In the genomic region with DNA sequence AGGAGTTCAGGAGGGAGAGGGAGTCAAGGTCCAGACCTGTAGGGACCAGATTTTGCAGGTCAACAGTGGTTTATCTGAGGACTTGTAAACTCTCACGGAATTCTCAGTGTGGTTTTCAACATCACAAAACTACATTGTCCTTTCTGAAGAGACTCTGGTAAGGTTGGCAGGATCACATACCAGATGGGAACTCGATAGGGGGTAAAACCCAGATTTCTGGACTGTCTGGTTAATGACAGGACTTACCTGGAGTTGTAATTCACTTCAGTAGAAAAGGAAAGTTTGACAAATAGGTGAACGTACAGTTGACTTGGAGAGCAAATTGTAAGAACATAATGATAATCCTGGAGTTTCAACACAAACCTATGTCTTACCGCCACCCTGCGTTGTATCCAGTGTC, we compare ENCODE assay signal across 14 cellular contexts. TPM values are rescaled to one million over a fixed set of nuclear protein-coding genes. Genes with fewer than 3 reads are reported as not detected.
DNase-seq lines count a peak whose midpoint lies in the region; ATAC-seq lines count a peak whose summit lies in the region.
"Had no signal": no experiment of that assay in that cellular context is flagged by ENCODE, and none has a peak within 500 bp of the region (broad histone marks: within the 10 kb centered on the region; RNA-seq: fewer than 3 reads in every experiment).

No MANE protein-coding gene starts in this region.

- no peak overlapping the region for H3K4me3 ChIP-seq in CD4-positive, CD25-positive, alpha-beta regulatory T cell (ENCODE audit: low read depth, low read length)
- H3K4me3 ChIP-seq: A549 had no signal

- H3K27ac ChIP-seq in CD4-positive, CD25-positive, alpha-beta regulatory T cell (ENCODE audit: insufficient read depth, low read length, poor library complexity, severe bottlenecking): no peak overlapping the region
- H3K27ac ChIP-seq: A549 had no signal

- H3K4me1 ChIP-seq in CD4-positive, CD25-positive, alpha-beta regulatory T cell (ENCODE audit: control insufficient read depth, insufficient read depth, low read length, poor library complexity, severe bottlenecking): peaks cover 31% of the 10 kb centered on the region

- H3K27me3 Mint-ChIP-seq in CD4-positive, CD25-positive, alpha-beta regulatory T cell: no peaks in the 10 kb centered on the region
- H3K27me3 Mint-ChIP-seq in stimulated activated naive B cell treated with anti-CD40 and anti-IgM and Interleukin-4, amounts not matched to agents 10 μg/mL and 1 μg/mL and 100 μg/mL, for 72 hours: no peaks in the 10 kb centered on the region

- H3K9me3 Mint-ChIP-seq in CD4-positive, CD25-positive, alpha-beta regulatory T cell: no peaks in the 10 kb centered on the region
- no peaks in the 10 kb centered on the region for H3K9me3 Mint-ChIP-seq in stimulated activated naive B cell treated with anti-CD40 and anti-IgM and Interleukin-4, amounts not matched to agents 10 μg/mL and 1 μg/mL and 100 μg/mL, for 72 hours
- H3K9me3 Mint-ChIP-seq: H9 had no signal

- H3K36me3 Mint-ChIP-seq in CD4-positive, CD25-positive, alpha-beta regulatory T cell: peaks cover 30% of the 10 kb centered on the region
- peaks cover 57 to 69% of the 10 kb centered on the region in 2 donors for H3K36me3 Mint-ChIP-seq in stimulated activated naive B cell treated with anti-CD40 and anti-IgM and Interleukin-4, amounts not matched to agents 10 μg/mL and 1 μg/mL and 100 μg/mL, for 72 hours

- H3K4me3 Mint-ChIP-seq in CD4-positive, CD25-positive, alpha-beta regulatory T cell: peak overlapping the region in 1 of 4 donors; percentile 66
- H3K4me3 Mint-ChIP-seq in stimulated activated naive B cell treated with anti-CD40 and anti-IgM and Interleukin-4, amounts not matched to agents 10 μg/mL and 1 μg/mL and 100 μg/mL, for 72 hours: no peak overlapping the region
- H3K4me3 Mint-ChIP-seq: CD14-positive monocyte, H9 had no signal

- peaks cover 10% of the 10 kb centered on the region for H3K36me3 ChIP-seq in CD4-positive, CD25-positive, alpha-beta regulatory T cell (ENCODE audit: control insufficient read depth, insufficient read depth, low read length)

- H3K9me3 ChIP-seq in CD4-positive, CD25-positive, alpha-beta regulatory T cell (ENCODE audit: control insufficient read depth in 2 of 2, low read length in 2 of 2): no peaks in the 10 kb centered on the region
- H3K9me3 ChIP-seq: A549 had no signal

- no peaks in the 10 kb centered on the region for H3K27me3 ChIP-seq in CD4-positive, CD25-positive, alpha-beta regulatory T cell (ENCODE audit: control insufficient read depth, insufficient read depth, low read length)

- in situ Hi-C loops in G401 (cut with HindIII; ENCODE audit: low sequenced_read_pairs): no loop called here

- H3K27ac Mint-ChIP-seq in CD4-positive, CD25-positive, alpha-beta regulatory T cell: peak overlapping the region in 2 of 3 donors; percentile 26 to 89
- peak overlapping the region; percentile 48 for H3K27ac Mint-ChIP-seq in stimulated activated naive B cell treated with anti-CD40 and anti-IgM and Interleukin-4, amounts not matched to agents 10 μg/mL and 1 μg/mL and 100 μg/mL, for 72 hours

- peaks cover 22 to 59% (median 37%) of the 10 kb centered on the region in 4 donors for H3K4me1 Mint-ChIP-seq in CD4-positive, CD25-positive, alpha-beta regulatory T cell
- H3K4me1 Mint-ChIP-seq in stimulated activated naive B cell treated with anti-CD40 and anti-IgM and Interleukin-4, amounts not matched to agents 10 μg/mL and 1 μg/mL and 100 μg/mL, for 72 hours: peaks cover 53 to 80% of the 10 kb centered on the region in 2 donors

- no peak for DNase-seq in CD4-positive, CD25-positive, alpha-beta regulatory T cell
- DNase-seq in G401 (ENCODE audit: low spot score) (peak; percentile 76), cerebellum (ENCODE audit: low spot score) (peak; percentile 53), occipital lobe (lab: John Stamatoyannopoulos, UW) (no peak)
- DNase-seq in stimulated activated naive B cell treated with anti-CD40 and anti-IgM and Interleukin-4, amounts not matched to agents 10 μg/mL and 1 μg/mL and 100 μg/mL, for 72 hours: no peak
- DNase-seq: DMS79, EL, GDM1, GOT3, H9 had no signal

- no peak for ATAC-seq in CD4-positive, CD25-positive, alpha-beta regulatory T cell (ENCODE audit: low read depth in 2 of 2)
- no peak for ATAC-seq in stimulated activated naive B cell treated with anti-CD40 and anti-IgM and Interleukin-4, amounts not matched to agents 10 μg/mL and 1 μg/mL and 100 μg/mL, for 72 hours (replicated peaks)
- no peak for ATAC-seq in HG03354 (IDR thresholded peaks at IDR 0.05; ENCODE audit: poor library complexity, severe bottlenecking, unreplicated experiment)
- ATAC-seq: A549, HepG2 had no signal

RNA-seq across cellular contexts. Expression of a gene that starts 5.3 kb away (rescaled TPM):
- 97.5 TPM for total RNA-seq in CD4-positive, CD25-positive, alpha-beta regulatory T cell
- 10 to 100 TPM in 1 of 4 donors, 1 to 10 TPM in 3; 6.9 to 11.1 (median 8.6) TPM for polyA plus RNA-seq in CD4-positive, CD25-positive, alpha-beta regulatory T cell
- 9.9 and 10.2 TPM in 2 replicates for total RNA-seq in G401 (2014; rRNA removed; shearing (Covaris generic))
- total RNA-seq in cerebellum (632 TPM), occipital lobe (136 TPM)

RNA-seq across cellular contexts. Expression of a gene that starts 31.4 kb away (rescaled TPM):
- 10.5 TPM for total RNA-seq in CD4-positive, CD25-positive, alpha-beta regulatory T cell
- 10 to 100 TPM; 21.2 to 28.0 (median 23.3) TPM for polyA plus RNA-seq in CD4-positive, CD25-positive, alpha-beta regulatory T cell
- 30.4 and 31.9 TPM in 2 replicates for total RNA-seq in G401 (2014; rRNA removed; shearing (Covaris generic))
- 28.5 TPM for total RNA-seq in cerebellum
- 36.8 TPM for total RNA-seq in occipital lobe

Comparison
In these comparisons a context has a peak if more than half of its experiments do, and no peak if none do; other contexts are left out.
1. DNase-seq: peak in G401 (single experiment) and cerebellum (single experiment); none in CD4-positive, CD25-positive, alpha-beta regulatory T cell (0 of 3), stimulated activated naive B cell treated with anti-CD40 and anti-IgM and Interleukin-4, amounts not matched to agents 10 μg/mL and 1 μg/mL and 100 μg/mL, for 72 hours (single experiment) and occipital lobe (single experiment).